ENCODE assay signal across 8 cellular contexts in the genomic region with DNA sequence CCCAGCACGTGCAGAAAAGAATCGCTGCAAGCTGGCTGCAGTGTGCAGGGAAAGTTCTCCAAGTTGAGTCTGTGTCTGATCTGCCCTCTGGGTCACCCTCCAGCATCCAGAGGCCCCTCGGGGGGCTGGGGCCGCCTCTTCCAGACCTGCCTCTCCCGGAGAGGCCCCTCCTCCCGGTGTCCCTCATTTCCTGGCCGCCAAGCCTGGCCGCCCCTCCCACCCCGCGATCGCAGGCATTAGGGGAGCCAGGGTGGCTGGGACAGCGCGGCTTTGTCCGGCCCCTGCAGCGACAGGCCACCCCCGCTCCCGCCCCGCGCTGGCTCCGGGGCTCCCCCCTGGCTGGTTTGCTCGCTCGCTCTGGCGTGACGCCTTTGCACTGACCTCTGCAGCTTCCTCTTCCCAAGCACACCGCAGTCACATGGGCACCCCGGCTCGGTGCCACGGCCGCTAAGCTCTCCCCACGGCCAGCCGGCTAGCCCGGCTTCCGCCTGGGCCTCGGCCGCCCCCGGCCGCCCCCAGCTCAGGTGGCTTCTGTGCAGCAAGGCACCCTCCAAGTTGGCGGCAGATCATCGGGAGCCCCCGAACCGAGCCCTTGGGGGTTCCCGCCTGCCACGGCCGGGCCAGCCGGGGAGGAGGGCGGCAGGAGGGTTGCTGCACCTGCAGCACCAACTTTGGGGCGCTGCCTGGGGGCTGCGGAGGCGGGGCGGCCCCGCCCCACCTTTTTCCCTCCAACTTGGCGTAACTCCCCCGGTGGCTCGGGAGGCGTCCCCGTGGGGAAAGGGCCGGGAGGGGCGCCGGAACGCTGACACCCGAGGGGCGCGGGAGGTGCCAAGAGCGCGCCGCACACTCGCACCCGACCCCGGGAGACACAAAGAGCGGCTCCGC. TPM values are rescaled to one million over a fixed set of nuclear protein-coding genes. Genes with fewer than 3 reads are reported as not detected.
DNase-seq lines count a peak whose midpoint lies in the region; ATAC-seq and TF ChIP-seq lines count a peak whose summit lies in the region.

No MANE protein-coding gene starts in this region.

- H3K4me3 ChIP-seq in epithelial cell of esophagus (ENCODE audit: low read length) = peak overlapping the region; percentile 39

- peak overlapping the region; percentile 85 for H3K27ac Mint-ChIP-seq in activated CD8-positive, alpha-beta T cell treated with anti-CD3 and anti-CD28 coated beads, Interleukin-2, amount 10 ng/mL, durations not matched to agents 7 days and 5 days

- CTCF ChIA-PET in activated CD8-positive, alpha-beta T cell treated with anti-CD3 and anti-CD28 coated beads, Interleukin-2, amount 10 ng/mL, durations not matched to agents 7 days and 5 days (lab: Charles Lee) = interaction anchor here (0.8 to 1.8 kb wide), 8 partner anchors 43 to 381 kb away, joined by 3 to 8 read pairs (median 4); partner anchors contain the start of genes CFAP251 and RHOF

- POLR2A ChIA-PET in activated CD8-positive, alpha-beta T cell treated with anti-CD3 and anti-CD28 coated beads, Interleukin-2, amount 10 ng/mL, durations not matched to agents 7 days and 5 days (lab: Charles Lee) = interaction anchor here (0.7 to 3.3 kb wide), 10 partner anchors 22 to 265 kb away, joined by 3 to 13 read pairs (median 4); partner anchors contain the start of genes KDM2B, MORN3 and ORAI1

- DNase-seq in C1 segment of cervical spinal cord (lab: John Stamatoyannopoulos, UW) (peak; percentile 17 to 86 (median 74)), NCI-H69 (lab: John Stamatoyannopoulos, UW) (peak; percentile 89), epithelial cell of esophagus (ENCODE audit: low read depth) (peak; percentile 29), middle frontal gyrus (ENCODE audit: extremely low spot score, low spot score) (peak; percentile 72)
- DNase-seq in activated CD8-positive, alpha-beta T cell treated with anti-CD3 and anti-CD28 coated beads, Interleukin-2, amount 10 ng/mL, durations not matched to agents 7 days and 5 days = peak; percentile 66
- peak; percentile 80 for DNase-seq in stimulated activated naive CD8-positive, alpha-beta T cell treated with anti-CD3 and anti-CD28 coated beads, Interleukin-15, Interleukin-2, amounts not matched to agents 100 U/mL and 50 U/mL, for 24 hours

- H3K9me3 Mint-ChIP-seq in activated CD8-positive, alpha-beta T cell treated with anti-CD3 and anti-CD28 coated beads, Interleukin-2, amount 10 ng/mL, durations not matched to agents 7 days and 5 days (ENCODE audit: insufficient read depth) = no peaks in the 10 kb centered on the region

- TF ChIP-seq CTCF in epithelial cell of esophagus (IDR thresholded peaks at IDR 0.05; ENCODE audit: insufficient read depth, low read depth, low read length, missing control alignments) = no peak

- no peaks in the 10 kb centered on the region for H3K27me3 Mint-ChIP-seq in activated CD8-positive, alpha-beta T cell treated with anti-CD3 and anti-CD28 coated beads, Interleukin-2, amount 10 ng/mL, durations not matched to agents 7 days and 5 days (ENCODE audit: low read depth)

- ATAC-seq in GM19025 (IDR thresholded peaks at IDR 0.05; ENCODE audit: low read depth, unreplicated experiment) (peak; percentile 62), HG03135 (IDR thresholded peaks at IDR 0.05; ENCODE audit: unreplicated experiment) (peak; percentile 63)
- ATAC-seq in activated CD8-positive, alpha-beta T cell treated with anti-CD3 and anti-CD28 coated beads, Interleukin-2, amount 10 ng/mL, durations not matched to agents 7 days and 5 days = peak; percentile 63
- peak; percentile 56 for ATAC-seq in stimulated activated naive CD8-positive, alpha-beta T cell treated with anti-CD3 and anti-CD28 coated beads, Interleukin-15, Interleukin-2, amounts not matched to agents 100 U/mL and 50 U/mL, for 24 hours

- H3K36me3 Mint-ChIP-seq in activated CD8-positive, alpha-beta T cell treated with anti-CD3 and anti-CD28 coated beads, Interleukin-2, amount 10 ng/mL, durations not matched to agents 7 days and 5 days (ENCODE audit: low read depth) = peaks cover 21% of the 10 kb centered on the region

- peak overlapping the region; percentile 74 for H3K4me3 Mint-ChIP-seq in activated CD8-positive, alpha-beta T cell treated with anti-CD3 and anti-CD28 coated beads, Interleukin-2, amount 10 ng/mL, durations not matched to agents 7 days and 5 days

- H3K4me1 Mint-ChIP-seq in activated CD8-positive, alpha-beta T cell treated with anti-CD3 and anti-CD28 coated beads, Interleukin-2, amount 10 ng/mL, durations not matched to agents 7 days and 5 days (ENCODE audit: low read depth) = peaks cover 55% of the 10 kb centered on the region

RNA-seq across cellular contexts. Expression of gene KDM2B, which starts 43.7 kb away (rescaled TPM):
- total RNA-seq in activated CD8-positive, alpha-beta T cell treated with anti-CD3 and anti-CD28 coated beads, Interleukin-2, amount 10 ng/mL, durations not matched to agents 7 days and 5 days = 10 to 100 TPM; 76.1 to 76.6 TPM

Comparison
In these comparisons a context has a peak if more than half of its experiments do, and no peak if none do; other contexts are left out.
1. Peak in every context shown above with its lines: DNase-seq, ATAC-seq and H3K4me3 ChIP-seq.
2. DNase-seq: peak in every context shown above with its lines; median percentile 89 in NCI-H69; 80 in stimulated activated naive CD8-positive, alpha-beta T cell treated with anti-CD3 and anti-CD28 coated beads, Interleukin-15, Interleukin-2, amounts not matched to agents 100 U/mL and 50 U/mL, for 24 hours; 74 in C1 segment of cervical spinal cord; 72 in middle frontal gyrus; 66 in activated CD8-positive, alpha-beta T cell treated with anti-CD3 and anti-CD28 coated beads, Interleukin-2, amount 10 ng/mL, durations not matched to agents 7 days and 5 days; 29 in epithelial cell of esophagus.